In the genomic region with DNA sequence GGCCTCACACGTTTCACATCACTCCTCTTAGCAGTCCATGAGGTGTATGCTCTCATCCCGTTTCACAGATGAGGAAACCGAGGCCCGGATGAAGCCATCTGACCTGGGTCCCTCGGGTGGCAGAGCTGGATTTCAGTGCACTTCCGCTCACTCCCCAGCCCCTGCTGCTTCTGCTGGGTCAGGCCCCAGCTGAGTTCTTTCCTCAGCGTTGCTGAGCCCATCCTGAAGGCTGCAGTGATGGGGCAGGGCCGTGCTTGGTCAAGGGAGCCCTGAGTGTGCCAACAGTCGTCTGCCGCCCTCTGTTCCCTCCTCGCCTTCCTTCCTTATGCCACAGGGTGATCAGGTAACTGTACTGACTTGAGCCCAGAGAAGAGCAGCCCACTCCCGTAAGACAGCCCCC, we compare ENCODE assay signal across 17 cellular contexts. TPM values are rescaled to one million over a fixed set of nuclear protein-coding genes. Genes with fewer than 3 reads are reported as not detected.
DNase-seq lines count a peak whose midpoint lies in the region; ATAC-seq, FAIRE-seq and TF ChIP-seq lines count a peak whose summit lies in the region.
"Had no signal": no experiment of that assay in that cellular context is flagged by ENCODE, and none has a peak within 500 bp of the region (broad histone marks: within the 10 kb centered on the region; RNA-seq: fewer than 3 reads in every experiment).

No MANE protein-coding gene starts in this region.

- TF ChIP-seq POLR2A in heart left ventricle (IDR thresholded peaks at IDR 0.05) (no peak), HepG2 (IDR thresholded peaks at IDR 0.05; ENCODE audit: insufficient read depth in 1 of 2, low read depth in 2 of 2, low read length in 2 of 2) (no peak), erythroblast (IDR thresholded peaks at IDR 0.05; ENCODE audit: low read length) (no peak)

- H3K36me3 ChIP-seq in heart left ventricle (peaks cover 4 to 100% (median 99%) of the 10 kb centered on the region in 9 donors), left ventricle myocardium inferior (peaks cover 98% of the 10 kb centered on the region), HepG2 (replicated peaks in 1 of 2; ENCODE audit: control insufficient read depth in 1 of 2, insufficient read depth in 2 of 2, low read length in 2 of 2) (peaks cover 52 to 96% of the 10 kb centered on the region in 2 experiments), aorta (ENCODE audit: control insufficient read depth in 1 of 2, insufficient read depth in 2 of 2, low read length in 1 of 2) (peaks cover 10 to 11% of the 10 kb centered on the region in 2 donors)

- no peak overlapping the region for H2AFZ ChIP-seq in HepG2 (ENCODE audit: low read length)
- H2AFZ ChIP-seq: GM23248 had no signal

- no peaks in the 10 kb centered on the region for H3K79me2 ChIP-seq in HepG2 (ENCODE audit: insufficient read depth, low read length)

- TF ChIP-seq CTCF in heart left ventricle (IDR thresholded peaks at IDR 0.05) (no peak), left ventricle myocardium inferior (IDR thresholded peaks at IDR 0.05; ENCODE audit: borderline replicate concordance) (no peak), HepG2 (CRISPR knock-in tag; IDR thresholded peaks at IDR 0.05) (no peak)

- in situ Hi-C loops in HepG2 (cut with HindIII; ENCODE audit: extremely low pct_ligation_motif_present, low pct_unique_long_range_greater_than_20kb) = no loop called here

- H3K4me1 Mint-ChIP-seq in activated T-cell treated with anti-CD3 and anti-CD28 coated beads, Interleukin-2, amount 50 U/mL, for 4 hours (ENCODE audit: low read depth) = peaks cover 3% of the 10 kb centered on the region

- no peaks in the 10 kb centered on the region for H3K27me3 ChIP-seq in heart left ventricle
- H3K27me3 ChIP-seq in left ventricle myocardium inferior (ENCODE audit: low read depth) = no peaks in the 10 kb centered on the region
- no peaks in the 10 kb centered on the region for H3K27me3 ChIP-seq in HepG2 (ENCODE audit: control insufficient read depth in 1 of 2, insufficient read depth in 2 of 2, low read length in 2 of 2)
- no peaks in the 10 kb centered on the region for H3K27me3 ChIP-seq in aorta (ENCODE audit: control insufficient read depth in 1 of 2, insufficient read depth in 2 of 2, low read length in 1 of 2)
- H3K27me3 ChIP-seq: BLaER1 treated with 17β-estradiol and CSF1 and Interleukin-3, amounts not matched to agents 10 nM and 100 nM had no signal

- no peak for TF ChIP-seq EP300 in HepG2 (IDR thresholded peaks at IDR 0.05; ENCODE audit: low read depth in 2 of 2, low read length in 2 of 2)
- TF ChIP-seq EP300 in HepG2 (CRISPR knock-in tag; IDR thresholded peaks at IDR 0.05; ENCODE audit: borderline replicate concordance) = no peak

- no peak for TF ChIP-seq RAD21 in HepG2 (CRISPR knock-in tag; IDR thresholded peaks at IDR 0.05)

- no peak overlapping the region for H3K4me2 ChIP-seq in HepG2 (ENCODE audit: low read depth, low read length)
- H3K4me2 ChIP-seq: BLaER1 treated with 17β-estradiol and CSF1 and Interleukin-3, amounts not matched to agents 10 nM and 100 nM had no signal

- DNase-seq in heart left ventricle = peak in 1 of 5 donors; percentile 47
- no peak for DNase-seq in cardiac septum (ENCODE audit: low spot score)
- no peak for DNase-seq in left ventricle myocardium inferior
- no peak for DNase-seq in HepG2 (ENCODE audit: low spot score)
- peak; percentile 14 to 40 for DNase-seq in aorta
- no peak for DNase-seq in activated T-cell treated with anti-CD3 and anti-CD28 coated beads, Interleukin-2, amount 50 U/mL, for 4 hours
- DNase-seq in erythroblast (lab: John Stamatoyannopoulos, UW) = no peak
- DNase-seq: Calu3; CD8-positive, alpha-beta T cell; DND-41; EL; GM23248; HCEC 1CT had no signal

- no TSS peak for BruUV-seq in HepG2 (replicated peaks; lab: Mats Ljungman, UMichigan)

- CTCF ChIA-PET in HepG2 (lab: Yijun Ruan, JAX; ENCODE audit: low intra/inter-chr PET ratio, low total read pairs) = no interaction called here

- POLR2A ChIA-PET in HepG2 (lab: Yijun Ruan, JAX) = no interaction called here

- ATAC-seq in heart left ventricle (no peak), HepG2 (no peak), aorta (ENCODE audit: low FRiP score) (no peak)
- ATAC-seq in activated T-cell treated with anti-CD3 and anti-CD28 coated beads, Interleukin-2, amount 50 U/mL, for 4 hours = no peak
- ATAC-seq: CD8-positive, alpha-beta T cell; GM12878 had no signal

- no peak overlapping the region for H3K4me3 Mint-ChIP-seq in activated T-cell treated with anti-CD3 and anti-CD28 coated beads, Interleukin-2, amount 50 U/mL, for 4 hours
- H3K4me3 Mint-ChIP-seq: B cell; CD8-positive, alpha-beta T cell had no signal

- H3K4me1 ChIP-seq in heart left ventricle (peaks cover 0 to 57% (median 25%) of the 10 kb centered on the region in 12 donors), left ventricle myocardium inferior (peaks cover 80% of the 10 kb centered on the region), HepG2 (ENCODE audit: insufficient read depth, low read length) (no peaks in the 10 kb centered on the region), aorta (ENCODE audit: control insufficient read depth in 1 of 2, insufficient read depth in 2 of 2, low read length in 2 of 2) (no peaks in the 10 kb centered on the region)

- intact Hi-C loops in heart left ventricle (cut with DNase I) (no loop called here), cardiac septum (cut with DNase I) (loop anchor here (10.0 kb wide), 1 partner anchor 417 kb away; a partner anchor contains a TSS), left ventricle myocardium inferior (cut with micrococcal nuclease) (no loop called here), HepG2 (cut with micrococcal nuclease; ENCODE audit: unreplicated experiment) (no loop called here), aorta (cut with DNase I) (no loop called here)

- no peak overlapping the region for H3K9ac ChIP-seq in HepG2 (ENCODE audit: insufficient read depth, low read depth, low read length)
- H3K9ac ChIP-seq: BLaER1 treated with 17β-estradiol and CSF1 and Interleukin-3, amounts not matched to agents 10 nM and 100 nM; GM23248 had no signal

- H3K9me3 ChIP-seq in heart left ventricle = no peaks in the 10 kb centered on the region
- H3K9me3 ChIP-seq in left ventricle myocardium inferior (replicated peaks) = no peaks in the 10 kb centered on the region
- H3K9me3 ChIP-seq in HepG2 (ENCODE audit: low read length) = no peaks in the 10 kb centered on the region
- H3K9me3 ChIP-seq in aorta (ENCODE audit: control insufficient read depth, low read length) = no peaks in the 10 kb centered on the region
- H3K9me3 ChIP-seq: BLaER1 treated with 17β-estradiol and CSF1 and Interleukin-3, amounts not matched to agents 10 nM and 100 nM had no signal

- no peaks in the 10 kb centered on the region for H4K20me1 ChIP-seq in HepG2 (ENCODE audit: insufficient read depth, low read length)

- H3K27ac ChIP-seq in heart left ventricle (peak overlapping the region; percentile 73 to 94 (median 88)), left ventricle myocardium inferior (replicated peaks) (peak overlapping the region; percentile 91), HepG2 (ENCODE audit: extremely low read length, insufficient read depth, low read length) (no peak overlapping the region), aorta (ENCODE audit: low read depth in 1 of 2, low read length in 2 of 2) (no peak overlapping the region)
- H3K27ac ChIP-seq: BLaER1 treated with 17β-estradiol and CSF1 and Interleukin-3, amounts not matched to agents 10 nM and 100 nM; GM23248 had no signal

- 71 to 91% (median 88%) methylated on average over 12 of the region's 12 CpGs for WGBS in heart left ventricle, 4 donors
- 96% methylated on average over 9 of the region's 12 CpGs for WGBS in HepG2 (ENCODE audit: low lambda C conversion rate)
- 88 to 89% methylated on average over 12 of the region's 12 CpGs for WGBS in aorta, 2 donors

- no peak for FAIRE-seq in HepG2 (lab: Jason Lieb, UNC)
- FAIRE-seq: GM12878, GM19239 had no signal

- H3K9me3 Mint-ChIP-seq in activated T-cell treated with anti-CD3 and anti-CD28 coated beads, Interleukin-2, amount 50 U/mL, for 4 hours = no peaks in the 10 kb centered on the region
- H3K9me3 Mint-ChIP-seq: CD8-positive, alpha-beta T cell had no signal

- no peaks in the 10 kb centered on the region for H3K27me3 Mint-ChIP-seq in activated T-cell treated with anti-CD3 and anti-CD28 coated beads, Interleukin-2, amount 50 U/mL, for 4 hours (ENCODE audit: low read depth)
- H3K27me3 Mint-ChIP-seq: B cell had no signal

- peaks cover 46% of the 10 kb centered on the region for H3K36me3 Mint-ChIP-seq in activated T-cell treated with anti-CD3 and anti-CD28 coated beads, Interleukin-2, amount 50 U/mL, for 4 hours (ENCODE audit: insufficient read depth)

- no peak overlapping the region for H3K4me3 ChIP-seq in heart left ventricle
- H3K4me3 ChIP-seq in left ventricle myocardium inferior = no peak overlapping the region
- H3K4me3 ChIP-seq in HepG2 (replicated peaks in 1 of 3; ENCODE audit: insufficient read depth in 1 of 3, low read depth in 2 of 3, low read length in 3 of 3) = no peak overlapping the region
- H3K4me3 ChIP-seq in aorta (ENCODE audit: low read length in 2 of 2) = no peak overlapping the region
- H3K4me3 ChIP-seq: BLaER1 treated with 17β-estradiol and CSF1 and Interleukin-3, amounts not matched to agents 10 nM and 100 nM; GM12878; GM23248 had no signal

RNA-seq across cellular contexts. Expression of a gene that starts 12.1 kb away (rescaled TPM):
- 10 to 100 TPM; 24.3 to 43.7 (median 32.5) TPM for total RNA-seq in heart left ventricle
- 10 to 100 TPM; 47.8 to 48.7 TPM for polyA plus RNA-seq in heart left ventricle
- total RNA-seq in cardiac septum = 34.7 TPM
- total RNA-seq in left ventricle myocardium inferior = 42.0 TPM
- total RNA-seq in HepG2 (2016; rRNA removed; fragmentation: Illumina TruSeq; extraction: Trizol) = 47.7 and 50.2 TPM in 2 replicates
- 18.2 and 23.3 TPM in 2 replicates for total RNA-seq in HepG2 (2016; cell fraction: cytosol; rRNA removed; fragmentation: Illumina TruSeq; extraction: Trizol; ENCODE audit: low read depth)
- total RNA-seq in HepG2 (2016; cell fraction: insoluble cytoplasmic fraction; rRNA removed; fragmentation: Illumina TruSeq; extraction: Trizol) = 47.8 and 51.9 TPM in 2 replicates
- 29.1 and 30.8 TPM in 2 replicates for total RNA-seq in HepG2 (2016; cell fraction: membrane; rRNA removed; fragmentation: Illumina TruSeq; extraction: Trizol)
- total RNA-seq in HepG2 (2016; cell fraction: nucleus; rRNA removed; fragmentation: Illumina TruSeq; extraction: Trizol) = 60.2 and 64.2 TPM in 2 replicates
- 31.0 and 32.1 TPM in 2 replicates for polyA plus RNA-seq in HepG2 (2011; rRNA removed)
- 19.1 and 26.5 TPM in 2 replicates for polyA plus RNA-seq in HepG2 (2011; cell fraction: cytosol; rRNA removed)
- 132 and 159 TPM in 2 replicates for polyA plus RNA-seq in HepG2 (2011; cell fraction: nucleus; rRNA removed)
- polyA plus RNA-seq in HepG2 (2012) = 26.7 and 28.6 TPM in 2 replicates
- 8.9 and 10.9 TPM in 2 replicates for polyA plus RNA-seq in HepG2 (2016; cell fraction: cytosol; fragmentation: Illumina TruSeq; extraction: Trizol; ENCODE audit: low read depth)
- polyA plus RNA-seq in HepG2 (2016; cell fraction: insoluble cytoplasmic fraction; fragmentation: Illumina TruSeq; extraction: Trizol; ENCODE audit: low read depth) = 51.8 and 58.5 TPM in 2 replicates
- 20.5 and 21.0 TPM in 2 replicates for polyA plus RNA-seq in HepG2 (2016; cell fraction: membrane; fragmentation: Illumina TruSeq; extraction: Trizol; ENCODE audit: low read depth)
- 126 and 127 TPM in 2 replicates for polyA plus RNA-seq in HepG2 (2016; cell fraction: nucleus; fragmentation: Illumina TruSeq; extraction: Trizol; ENCODE audit: insufficient read depth, low read depth)
- 36.9 and 68.5 TPM in 2 replicates for polyA minus RNA-seq in HepG2 (2011; rRNA and poly(A)+ RNA removed; ENCODE audit: low replicate concordance)
- polyA minus RNA-seq in HepG2 (2011; cell fraction: cytosol; rRNA and poly(A)+ RNA removed) = 9.8 and 12.0 TPM in 2 replicates
- polyA minus RNA-seq in HepG2 (2011; cell fraction: nucleus; rRNA and poly(A)+ RNA removed) = 105 and 171 TPM in 2 replicates
- 10 to 100 TPM; 29.8 to 37.8 TPM for total RNA-seq in aorta
- polyA plus RNA-seq in aorta = 10 to 100 TPM; 11.3 to 66.4 TPM
- 10 to 100 TPM; 62.5 to 69.0 (median 66.6) TPM for total RNA-seq in activated T-cell treated with anti-CD3 and anti-CD28 coated beads, Interleukin-2, amount 50 U/mL, for 4 hours

RNA-seq across cellular contexts. Expression of a gene that starts 51.0 kb away (rescaled TPM):
- 1 to 10 TPM in 2 of 9 donors, under 1 TPM in 6, not detected in 1; 0.21 to 6.9 (median 0.64) TPM for total RNA-seq in heart left ventricle
- under 1 TPM; 0.19 to 0.62 TPM for polyA plus RNA-seq in heart left ventricle
- total RNA-seq in cardiac septum = 0.32 TPM
- 0.25 TPM for total RNA-seq in left ventricle myocardium inferior
- total RNA-seq in HepG2 (2016; rRNA removed; fragmentation: Illumina TruSeq; extraction: Trizol) = 13.5 and 15.3 TPM in 2 replicates
- total RNA-seq in HepG2 (2016; cell fraction: cytosol; rRNA removed; fragmentation: Illumina TruSeq; extraction: Trizol; ENCODE audit: low read depth) = 9.5 and 10.9 TPM in 2 replicates
- 12.5 and 14.4 TPM in 2 replicates for total RNA-seq in HepG2 (2016; cell fraction: insoluble cytoplasmic fraction; rRNA removed; fragmentation: Illumina TruSeq; extraction: Trizol)
- 16.2 and 16.3 TPM in 2 replicates for total RNA-seq in HepG2 (2016; cell fraction: membrane; rRNA removed; fragmentation: Illumina TruSeq; extraction: Trizol)
- 13.0 and 13.4 TPM in 2 replicates for total RNA-seq in HepG2 (2016; cell fraction: nucleus; rRNA removed; fragmentation: Illumina TruSeq; extraction: Trizol)
- 7.0 and 10.7 TPM in 2 replicates for polyA plus RNA-seq in HepG2 (2011; rRNA removed)
- 4.1 and 6.8 TPM in 2 replicates for polyA plus RNA-seq in HepG2 (2011; cell fraction: cytosol; rRNA removed)
- polyA plus RNA-seq in HepG2 (2011; cell fraction: nucleus; rRNA removed) = 14.2 and 21.4 TPM in 2 replicates
- polyA plus RNA-seq in HepG2 (2012) = 4.6 and 8.5 TPM in 2 replicates
- polyA plus RNA-seq in HepG2 (2016; cell fraction: cytosol; fragmentation: Illumina TruSeq; extraction: Trizol; ENCODE audit: low read depth) = 6.3 and 6.9 TPM in 2 replicates
- polyA plus RNA-seq in HepG2 (2016; cell fraction: insoluble cytoplasmic fraction; fragmentation: Illumina TruSeq; extraction: Trizol; ENCODE audit: low read depth) = 17.8 and 23.8 TPM in 2 replicates
- 16.6 and 17.2 TPM in 2 replicates for polyA plus RNA-seq in HepG2 (2016; cell fraction: membrane; fragmentation: Illumina TruSeq; extraction: Trizol; ENCODE audit: low read depth)
- polyA plus RNA-seq in HepG2 (2016; cell fraction: nucleus; fragmentation: Illumina TruSeq; extraction: Trizol; ENCODE audit: insufficient read depth, low read depth) = 56.0 and 61.7 TPM in 2 replicates
- 12.6 and 23.6 TPM in 2 replicates for polyA minus RNA-seq in HepG2 (2011; rRNA and poly(A)+ RNA removed; ENCODE audit: low replicate concordance)
- polyA minus RNA-seq in HepG2 (2011; cell fraction: cytosol; rRNA and poly(A)+ RNA removed) = 6.7 and 8.3 TPM in 2 replicates
- polyA minus RNA-seq in HepG2 (2011; cell fraction: nucleus; rRNA and poly(A)+ RNA removed) = 9.7 and 11.5 TPM in 2 replicates
- total RNA-seq in aorta = 1 to 10 TPM in 1 of 2 donors, under 1 TPM in 1; 0.55 to 1.5 TPM
- polyA plus RNA-seq in aorta = 1 to 10 TPM in 1 of 2 donors, under 1 TPM in 1; 0.82 to 1.0 TPM
- total RNA-seq in activated T-cell treated with anti-CD3 and anti-CD28 coated beads, Interleukin-2, amount 50 U/mL, for 4 hours = 1 to 10 TPM; 2.2 to 3.7 (median 2.7) TPM

Comparison
In these comparisons a context has a peak if more than half of its experiments do, and no peak if none do; other contexts are left out.
1. DNase-seq: peak in aorta (2 of 2); none in cardiac septum (single experiment), left ventricle myocardium inferior (single experiment), HepG2 (single experiment), activated T-cell treated with anti-CD3 and anti-CD28 coated beads, Interleukin-2, amount 50 U/mL, for 4 hours (single experiment) and erythroblast (0 of 2).
2. H3K27ac ChIP-seq: peak in heart left ventricle (12 of 12) and left ventricle myocardium inferior (single experiment); none in HepG2 (single experiment) and aorta (0 of 2).